Comparison of ENCODE assay signal across 22 cellular contexts in genomic region chr13:110689041-110689440, GRCh38.
"Had no signal": no experiment of that assay in that cellular context is flagged by ENCODE, and none has a peak within 500 bp of the region (broad histone marks: within the 10 kb centered on the region; RNA-seq: fewer than 3 reads in every experiment).

No MANE protein-coding gene starts in this region.

- H3K4me1 Mint-ChIP-seq: neural progenitor cell had no signal

- H3K27me3 ChIP-seq: dorsolateral prefrontal cortex, neural progenitor cell, right atrium auricular region, sigmoid colon, suprapubic skin, transverse colon, upper lobe of right lung, uterus had no signal

- H3K4me1 ChIP-seq: neural progenitor cell, prostate gland, right atrium auricular region, suprapubic skin, upper lobe of right lung, uterus had no signal

- H3K9me3 ChIP-seq: mucosa of descending colon, prostate gland, right atrium auricular region, sigmoid colon, suprapubic skin, transverse colon, upper lobe of right lung, uterus had no signal

- FAIRE-seq: colon, frontal cortex, kidney had no signal

- H3K27me3 Mint-ChIP-seq: memory B cell; naive thymus-derived CD4-positive, alpha-beta T cell; stimulated activated naive CD8-positive, alpha-beta T cell treated with anti-CD3 and anti-CD28 coated beads, Interleukin-15, amount 100 ng/mL, for 72 hours had no signal

- H3K27ac Mint-ChIP-seq: memory B cell, nephron had no signal

- H3K9me3 Mint-ChIP-seq: memory B cell; naive thymus-derived CD4-positive, alpha-beta T cell; nephron; neural progenitor cell; stimulated activated naive CD8-positive, alpha-beta T cell treated with anti-CD3 and anti-CD28 coated beads, Interleukin-15, amount 100 ng/mL, for 72 hours had no signal

- H3K36me3 ChIP-seq: neural progenitor cell, prostate gland, uterus had no signal

- DNase-seq: dorsolateral prefrontal cortex; effector CD4-positive, alpha-beta T cell; hypothalamus; kidney; mucosa of descending colon; naive thymus-derived CD4-positive, alpha-beta T cell; sigmoid colon; stimulated activated naive CD4-positive, alpha-beta T cell; stimulated activated naive CD8-positive, alpha-beta T cell treated with anti-CD3 and anti-CD28 coated beads, Interleukin-15, amount 100 ng/mL, for 72 hours; transverse colon; upper lobe of right lung had no signal

- ATAC-seq: left lobe of liver; mucosa of descending colon; naive thymus-derived CD4-positive, alpha-beta T cell; stimulated activated naive CD8-positive, alpha-beta T cell treated with anti-CD3 and anti-CD28 coated beads, Interleukin-15, amount 100 ng/mL, for 72 hours; upper lobe of right lung had no signal

- H3K9ac ChIP-seq: neural progenitor cell had no signal

- H3K4me2 ChIP-seq: neural progenitor cell had no signal

- H2AFZ ChIP-seq: neural progenitor cell had no signal

- H3K4me3 Mint-ChIP-seq: memory B cell; naive thymus-derived CD4-positive, alpha-beta T cell; nephron; neural progenitor cell; stimulated activated naive CD8-positive, alpha-beta T cell treated with anti-CD3 and anti-CD28 coated beads, Interleukin-15, amount 100 ng/mL, for 72 hours had no signal

- H3K27ac ChIP-seq: dorsolateral prefrontal cortex, neural progenitor cell, prostate gland, right atrium auricular region, suprapubic skin, transverse colon, upper lobe of right lung, uterus had no signal

- H3K4me3 ChIP-seq: dorsolateral prefrontal cortex, lung, mucosa of descending colon, neural progenitor cell, prostate gland, right atrium auricular region, sigmoid colon, suprapubic skin, transverse colon, upper lobe of right lung, uterus had no signal
